In genomic region chr6:149476789-149477455, GRCh38 we compare ENCODE assay signal across 24 cellular contexts. TPM values are rescaled to one million over a fixed set of nuclear protein-coding genes. Genes with fewer than 3 reads are reported as not detected.
DNase-seq lines count a peak whose midpoint lies in the region; ATAC-seq and TF ChIP-seq lines count a peak whose summit lies in the region.
"Had no signal": no experiment of that assay in that cellular context is flagged by ENCODE, and none has a peak within 500 bp of the region (broad histone marks: within the 10 kb centered on the region; RNA-seq: fewer than 3 reads in every experiment).

No MANE protein-coding gene starts in this region.

- no peak for ATAC-seq in activated T-cell treated with anti-CD3 and anti-CD28 coated beads, Interleukin-2, amount 50 U/mL, for 4 hours
- ATAC-seq in activated T-helper 17 cell treated with anti-CD3 and anti-CD28 coated beads, Interleukin-2, amount 50 U/mL, for 72 hours (replicated peaks): no peak
- ATAC-seq in naive B cell (ENCODE audit: low read depth in 2 of 2) (no peak), GM19351 (IDR thresholded peaks at IDR 0.05; ENCODE audit: unreplicated experiment) (no peak)
- ATAC-seq: gastrocnemius medialis had no signal

- no peak overlapping the region for H3K4me3 ChIP-seq in CD4-positive, alpha-beta memory T cell (ENCODE audit: low read length in 2 of 2)
- no peak overlapping the region for H3K4me3 ChIP-seq in endodermal cell (ENCODE audit: low read length)
- H3K4me3 ChIP-seq: gastrocnemius medialis, PC-9, smooth muscle cell, thoracic aorta, uterus had no signal

- H3K9me3 ChIP-seq in CD4-positive, alpha-beta memory T cell (ENCODE audit: control insufficient read depth in 1 of 2, low read length in 2 of 2): no peaks in the 10 kb centered on the region
- no peaks in the 10 kb centered on the region for H3K9me3 ChIP-seq in endodermal cell (ENCODE audit: control insufficient read depth, low read length)
- H3K9me3 ChIP-seq: gastrocnemius medialis, thoracic aorta, uterus had no signal

- H3K27me3 ChIP-seq in CD4-positive, alpha-beta memory T cell (ENCODE audit: insufficient read depth, low read length): no peaks in the 10 kb centered on the region
- H3K27me3 ChIP-seq in endodermal cell (ENCODE audit: control insufficient read depth, insufficient read depth, low read length, poor library complexity, severe bottlenecking): no peaks in the 10 kb centered on the region
- H3K27me3 ChIP-seq: gastrocnemius medialis, uterus had no signal

- POLR2A ChIA-PET in CD4-positive, alpha-beta memory T cell (lab: Charles Lee; ENCODE audit: partially characterized antibody): interaction anchor here (0.6 kb wide), 1 partner anchor 40 kb away, joined by 3 read pairs; no protein-coding TSS in a partner anchor

- H3K4me3 Mint-ChIP-seq in activated T-cell treated with anti-CD3 and anti-CD28 coated beads, Interleukin-2, amount 50 U/mL, for 4 hours: peak overlapping the region; percentile 8
- H3K4me3 Mint-ChIP-seq in CD4-positive, alpha-beta memory T cell: peak overlapping the region in 6 of 8 donors; percentile 9 to 68 (median 56)
- H3K4me3 Mint-ChIP-seq in activated T-helper 17 cell treated with anti-CD3 and anti-CD28 coated beads, Interleukin-2, amount 50 U/mL, for 72 hours: peak overlapping the region; percentile 90
- H3K4me3 Mint-ChIP-seq in naive B cell (peak overlapping the region in 6 of 8 donors; percentile 24 to 79 (median 46)), endodermal cell (no peak overlapping the region)
- H3K4me3 Mint-ChIP-seq: H9, immature natural killer cell had no signal

- no peaks in the 10 kb centered on the region for H3K9me3 Mint-ChIP-seq in activated T-cell treated with anti-CD3 and anti-CD28 coated beads, Interleukin-2, amount 50 U/mL, for 4 hours
- H3K9me3 Mint-ChIP-seq in CD4-positive, alpha-beta memory T cell: peaks cover 0 to 2% (median 0%) of the 10 kb centered on the region in 8 donors
- no peaks in the 10 kb centered on the region for H3K9me3 Mint-ChIP-seq in activated T-helper 17 cell treated with anti-CD3 and anti-CD28 coated beads, Interleukin-2, amount 50 U/mL, for 72 hours
- H3K9me3 Mint-ChIP-seq in naive B cell: peaks cover 0 to 1% (median 0%) of the 10 kb centered on the region in 7 donors
- no peaks in the 10 kb centered on the region for H3K9me3 Mint-ChIP-seq in endodermal cell
- H3K9me3 Mint-ChIP-seq: H9, immature natural killer cell had no signal

- H3K36me3 Mint-ChIP-seq in activated T-cell treated with anti-CD3 and anti-CD28 coated beads, Interleukin-2, amount 50 U/mL, for 4 hours (ENCODE audit: insufficient read depth): peaks cover 40% of the 10 kb centered on the region
- peaks cover 26 to 65% of the 10 kb centered on the region in 2 donors for H3K36me3 Mint-ChIP-seq in CD4-positive, alpha-beta memory T cell
- peaks cover 100% of the 10 kb centered on the region for H3K36me3 Mint-ChIP-seq in activated T-helper 17 cell treated with anti-CD3 and anti-CD28 coated beads, Interleukin-2, amount 50 U/mL, for 72 hours (ENCODE audit: low read depth)
- H3K36me3 Mint-ChIP-seq in naive B cell (peaks cover 4 to 13% of the 10 kb centered on the region in 2 donors), endodermal cell (ENCODE audit: low read depth) (no peaks in the 10 kb centered on the region)
- H3K36me3 Mint-ChIP-seq: immature natural killer cell had no signal

- WGBS in endodermal cell (ENCODE audit: insufficient coverage in 1 of 2, insufficient read length in 1 of 2), 2 experiments: 50 to 78% methylated on average over 2 to 6 of the region's 6 CpGs

- no peak overlapping the region for H3K9ac ChIP-seq in endodermal cell (ENCODE audit: extremely low read depth, low read length, poor library complexity, severe bottlenecking)

- no peak for TF ChIP-seq CTCF in endodermal cell (conservative IDR thresholded peaks at IDR 0.05)

- CTCF ChIA-PET in CD4-positive, alpha-beta memory T cell (lab: Charles Lee; ENCODE audit: partially characterized antibody): no interaction called here

- no peak for DNase-seq in activated T-cell treated with anti-CD3 and anti-CD28 coated beads, Interleukin-2, amount 50 U/mL, for 4 hours
- DNase-seq in activated T-cell treated with anti-CD3 and anti-CD28 coated beads, Interleukin-2, amount 50 U/mL, for 1 hour: no peak
- no peak for DNase-seq in CD4-positive, alpha-beta memory T cell
- DNase-seq in naive B cell (no peak), NCI-H2196 treated with DMSO at 0.1 percent for 48 hours (lab: John Stamatoyannopoulos, UW; ENCODE audit: unreplicated experiment) (no peak), endodermal cell (no peak)
- DNase-seq: Calu3, DND-41, gastrocnemius medialis, H9, hippocampal formation, immature natural killer cell, mesendoderm, NCI-H1105, NCI-H2081, NCI-H345, NCI-H748 treated with DMSO at 0.1 percent for 48 hours, PC-9, SIG-M5, uterus had no signal

- peaks cover 94% of the 10 kb centered on the region for H3K4me1 ChIP-seq in CD4-positive, alpha-beta memory T cell (ENCODE audit: insufficient read depth, low read length)
- no peaks in the 10 kb centered on the region for H3K4me1 ChIP-seq in endodermal cell (ENCODE audit: control insufficient read depth, insufficient read depth, low read length)
- H3K4me1 ChIP-seq: uterus had no signal

- H3K27ac ChIP-seq in CD4-positive, alpha-beta memory T cell (ENCODE audit: low read depth, low read length): peak overlapping the region; percentile 19
- H3K27ac ChIP-seq in endodermal cell (ENCODE audit: low read depth, low read length): no peak overlapping the region
- H3K27ac ChIP-seq: gastrocnemius medialis, PC-9, thoracic aorta, uterus had no signal

- H3K4me1 Mint-ChIP-seq in activated T-cell treated with anti-CD3 and anti-CD28 coated beads, Interleukin-2, amount 50 U/mL, for 4 hours (ENCODE audit: low read depth): peaks cover 76% of the 10 kb centered on the region
- peaks cover 55 to 93% (median 76%) of the 10 kb centered on the region in 4 donors for H3K4me1 Mint-ChIP-seq in CD4-positive, alpha-beta memory T cell
- H3K4me1 Mint-ChIP-seq in activated T-helper 17 cell treated with anti-CD3 and anti-CD28 coated beads, Interleukin-2, amount 50 U/mL, for 72 hours: peaks cover 55% of the 10 kb centered on the region
- peaks cover 75 to 96% (median 91%) of the 10 kb centered on the region in 3 donors for H3K4me1 Mint-ChIP-seq in naive B cell
- H3K4me1 Mint-ChIP-seq in endodermal cell: peaks cover 8% of the 10 kb centered on the region

- peaks cover 6% of the 10 kb centered on the region for H3K36me3 ChIP-seq in CD4-positive, alpha-beta memory T cell (ENCODE audit: insufficient read depth, low read length)
- no peaks in the 10 kb centered on the region for H3K36me3 ChIP-seq in endodermal cell (ENCODE audit: control insufficient read depth, insufficient read depth, low read length)
- H3K36me3 ChIP-seq: gastrocnemius medialis, thoracic aorta, uterus had no signal

- intact Hi-C loops in CD4-positive, alpha-beta memory T cell (cut with micrococcal nuclease): no loop called here

- H3K27me3 Mint-ChIP-seq in activated T-cell treated with anti-CD3 and anti-CD28 coated beads, Interleukin-2, amount 50 U/mL, for 4 hours (ENCODE audit: low read depth): no peaks in the 10 kb centered on the region
- no peaks in the 10 kb centered on the region for H3K27me3 Mint-ChIP-seq in CD4-positive, alpha-beta memory T cell
- H3K27me3 Mint-ChIP-seq in activated T-helper 17 cell treated with anti-CD3 and anti-CD28 coated beads, Interleukin-2, amount 50 U/mL, for 72 hours: no peaks in the 10 kb centered on the region
- H3K27me3 Mint-ChIP-seq in naive B cell (no peaks in the 10 kb centered on the region), endodermal cell (ENCODE audit: insufficient read depth) (no peaks in the 10 kb centered on the region)

- H3K27ac Mint-ChIP-seq in CD4-positive, alpha-beta memory T cell: peak overlapping the region; percentile 35 to 94 (median 77)
- H3K27ac Mint-ChIP-seq in activated T-helper 17 cell treated with anti-CD3 and anti-CD28 coated beads, Interleukin-2, amount 50 U/mL, for 72 hours: peak overlapping the region; percentile 85
- H3K27ac Mint-ChIP-seq in naive B cell (peak overlapping the region in 5 of 6 donors; percentile 83 to 99 (median 94)), endodermal cell (no peak overlapping the region)
- H3K27ac Mint-ChIP-seq: H9, immature natural killer cell had no signal

RNA-seq across cellular contexts. Expression of gene ZC3H12D, which starts 7.9 kb away (rescaled TPM):
- total RNA-seq in activated T-cell treated with anti-CD3 and anti-CD28 coated beads, Interleukin-2, amount 50 U/mL, for 4 hours: 10 to 100 TPM; 22.2 to 51.5 (median 42.5) TPM
- total RNA-seq in CD4-positive, alpha-beta memory T cell: 100 to 1,000 TPM in 1 of 2 experiments, 10 to 100 TPM in 1; 91.5 to 106 TPM
- polyA plus RNA-seq in CD4-positive, alpha-beta memory T cell: 1 to 10 TPM; 3.1 to 9.8 TPM
- total RNA-seq in activated T-helper 17 cell treated with anti-CD3 and anti-CD28 coated beads, Interleukin-2, amount 50 U/mL, for 72 hours: 100 to 1,000 TPM; 117 to 254 TPM
- polyA plus RNA-seq in naive B cell (ENCODE audit: low read depth in 6 of 6): 1 to 10 TPM; 4.7 to 9.2 (median 7.3) TPM
- under 1 TPM; 0.20 to 0.42 TPM for total RNA-seq in endodermal cell
- 0.21 TPM for polyA plus RNA-seq in endodermal cell (2013, experiment 1 of 2)
- polyA plus RNA-seq in endodermal cell (2013, experiment 2 of 2): 0.25 TPM
- total RNA-seq: PC-9, smooth muscle cell had no signal
- polyA plus RNA-seq: immature natural killer cell, smooth muscle cell had no signal

Comparison
In these comparisons a context has a peak if more than half of its experiments do, and no peak if none do; other contexts are left out.
1. RNA of gene ZC3H12D, which starts 7.9 kb away (total RNA-seq): 117 to 254 TPM in activated T-helper 17 cell treated with anti-CD3 and anti-CD28 coated beads, Interleukin-2, amount 50 U/mL, for 72 hours, 91.5 to 106 TPM in CD4-positive, alpha-beta memory T cell and 22.2 to 51.5 TPM in activated T-cell treated with anti-CD3 and anti-CD28 coated beads, Interleukin-2, amount 50 U/mL, for 4 hours; 0.20 to 0.42 TPM in endodermal cell; every median in the first group is over 10 times any median in the second.